ENCODE assay signal across 13 cellular contexts in genomic region chr11:76702378-76703128, GRCh38.
"Had no signal": no experiment of that assay in that cellular context is flagged by ENCODE, and none has a peak within 500 bp of the region (broad histone marks: within the 10 kb centered on the region; RNA-seq: fewer than 3 reads in every experiment).

No MANE protein-coding gene starts in this region.

- H3K9me3 ChIP-seq: thyroid gland had no signal

- H3K4me1 Mint-ChIP-seq: activated B cell treated with CpG ODN at 0.5 μM for 24 hours; activated CD4-positive, alpha-beta T cell treated with anti-CD3 and anti-CD28 coated beads, Interleukin-2, amount 10 ng/mL, durations not matched to agents 7 days and 5 days; activated T-helper 17 cell treated with anti-CD3 and anti-CD28 coated beads, Interleukin-2, amount 50 U/mL, for 72 hours; naive thymus-derived CD4-positive, alpha-beta T cell had no signal

- ATAC-seq: activated T-helper 17 cell treated with anti-CD3 and anti-CD28 coated beads, Interleukin-2, amount 50 U/mL, for 72 hours; naive thymus-derived CD4-positive, alpha-beta T cell had no signal

- H3K4me3 Mint-ChIP-seq: activated B cell treated with CpG ODN at 0.5 μM for 24 hours; activated CD4-positive, alpha-beta T cell treated with anti-CD3 and anti-CD28 coated beads, Interleukin-2, amount 10 ng/mL, durations not matched to agents 7 days and 5 days; activated naive CD4-positive, alpha-beta T cell treated with anti-CD3 and anti-CD28 coated beads for 36 hours; activated T-helper 17 cell treated with anti-CD3 and anti-CD28 coated beads, Interleukin-2, amount 50 U/mL, for 72 hours; dendritic cell treated with granulocyte-macrophage colony-stimulating factor and Interleukin-4, amounts not matched to agents 40 ng/mL and 50 ng/mL, for 4 days; naive thymus-derived CD4-positive, alpha-beta T cell had no signal

- H3K27me3 ChIP-seq: thyroid gland had no signal

- H3K36me3 ChIP-seq: thyroid gland had no signal

- H3K4me3 ChIP-seq: lung, skin epidermis, thyroid gland had no signal

- H3K27ac Mint-ChIP-seq: activated B cell treated with CpG ODN at 0.5 μM for 24 hours; activated CD4-positive, alpha-beta T cell treated with anti-CD3 and anti-CD28 coated beads, Interleukin-2, amount 10 ng/mL, durations not matched to agents 7 days and 5 days; activated naive CD4-positive, alpha-beta T cell treated with anti-CD3 and anti-CD28 coated beads for 36 hours; activated T-helper 17 cell treated with anti-CD3 and anti-CD28 coated beads, Interleukin-2, amount 50 U/mL, for 72 hours; dendritic cell treated with granulocyte-macrophage colony-stimulating factor and Interleukin-4, amounts not matched to agents 40 ng/mL and 50 ng/mL, for 4 days; naive thymus-derived CD4-positive, alpha-beta T cell had no signal

- H3K4me1 ChIP-seq: thyroid gland had no signal

- DNase-seq: activated B cell treated with CpG ODN at 0.5 μM for 24 hours; activated CD4-positive, alpha-beta T cell treated with anti-CD3 and anti-CD28 coated beads, Interleukin-2, amount 10 ng/mL, durations not matched to agents 7 days and 5 days; activated CD8-positive, alpha-beta memory T cell treated with anti-CD3 and anti-CD28 coated beads for 24 hours; activated naive CD4-positive, alpha-beta T cell treated with anti-CD3 and anti-CD28 coated beads for 36 hours; amygdala; cerebellar nuclear complex; hippocampal formation; naive thymus-derived CD4-positive, alpha-beta T cell; thyroid gland had no signal

- H3K27ac ChIP-seq: thyroid gland had no signal
